ENCODE assay signal across 28 cellular contexts in the genomic region with DNA sequence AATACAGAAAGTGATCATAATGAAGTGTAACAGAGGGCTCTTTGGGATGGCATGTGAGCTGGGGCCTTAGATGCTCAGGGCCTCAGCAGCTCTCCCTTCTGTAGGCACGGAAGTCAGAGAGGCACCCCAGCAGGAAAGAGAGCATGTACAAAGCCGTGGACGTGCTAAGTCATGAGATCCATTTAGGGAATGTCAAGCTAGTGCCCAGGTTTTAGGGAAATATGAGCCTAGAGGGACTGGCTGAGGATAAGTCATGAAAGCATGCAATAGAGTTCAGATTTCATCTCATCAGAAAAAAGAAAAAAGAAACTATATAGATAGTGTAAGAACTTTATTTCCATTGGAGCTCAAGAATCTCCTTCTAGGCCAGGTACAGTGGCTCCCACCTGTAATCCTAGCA.
"Had no signal": no experiment of that assay in that cellular context is flagged by ENCODE, and none has a peak within 500 bp of the region (broad histone marks: within the 10 kb centered on the region; RNA-seq: fewer than 3 reads in every experiment).

No MANE protein-coding gene starts in this region.

- ATAC-seq: activated CD8-positive, alpha-beta memory T cell treated with anti-CD3 and anti-CD28 coated beads, Interleukin-2, amount 10 ng/mL, durations not matched to agents 7 days and 5 days; activated naive CD4-positive, alpha-beta T cell treated with anti-CD3 and anti-CD28 coated beads, Interleukin-2, amount 50 U/mL, for 72 hours; activated naive CD8-positive, alpha-beta T cell treated with anti-CD3 and anti-CD28 coated beads, Interleukin-2, amount 50 U/mL, for 24 hours; K562; Panc1; Right ventricle myocardium inferior had no signal

- H3K27ac ChIP-seq: SJCRH30 had no signal

- H3K36me3 Mint-ChIP-seq: activated CD8-positive, alpha-beta memory T cell treated with anti-CD3 and anti-CD28 coated beads, Interleukin-2, amount 10 ng/mL, durations not matched to agents 7 days and 5 days; activated naive CD4-positive, alpha-beta T cell treated with anti-CD3 and anti-CD28 coated beads, Interleukin-2, amount 50 U/mL, for 72 hours; brain had no signal

- H3K9ac ChIP-seq: SK-N-SH had no signal

- H3K4me3 Mint-ChIP-seq: activated CD4-positive, alpha-beta T cell treated with anti-CD3 and anti-CD28 coated beads, Interleukin-2, amount 10 ng/mL, durations not matched to agents 24 days and 14 days; activated CD8-positive, alpha-beta memory T cell treated with anti-CD3 and anti-CD28 coated beads, Interleukin-2, amount 10 ng/mL, durations not matched to agents 7 days and 5 days; activated naive CD8-positive, alpha-beta T cell treated with anti-CD3 and anti-CD28 coated beads, Interleukin-2, amount 50 U/mL, for 24 hours; activated T-cell treated with anti-CD3 and anti-CD28 coated beads, Interleukin-2, amount 50 U/mL, for 24 hours; activated T-helper 1 cell treated with anti-CD3 and anti-CD28 coated beads, Interleukin-12 subunit alpha, Interleukin-12 subunit beta, Interleukin-2, Interleukin-4 antibody, amounts not matched to agents 30 ng/mL and 10 ng/mL and 1 ng/mL, durations not matched to agents 14 hours and 24 hours and 36 hours; brain; central memory CD8-positive, alpha-beta T cell had no signal

- DNase-seq: activated CD4-positive, alpha-beta T cell treated with anti-CD3 and anti-CD28 coated beads, Interleukin-2, amount 10 ng/mL, durations not matched to agents 24 days and 14 days; activated CD4-positive, alpha-beta T cell treated with anti-CD3 and anti-CD28 coated beads, Interleukin-2, amount 50 U/mL, for 48 hours; activated CD4-positive, CD25-positive, alpha-beta regulatory T cell treated with anti-CD3 and anti-CD28 coated beads, Interleukin-2, amount 50 U/mL, for 72 hours; activated CD8-positive, alpha-beta memory T cell treated with anti-CD3 and anti-CD28 coated beads, Interleukin-2, amount 10 ng/mL, durations not matched to agents 7 days and 5 days; activated effector memory CD4-positive, alpha-beta T cell treated with anti-CD3 and anti-CD28 coated beads, Interleukin-2, amount 50 U/mL, for 16 hours; activated naive CD4-positive, alpha-beta T cell treated with Interleukin-2 at 50 U/mL for 16 hours; activated naive CD8-positive, alpha-beta T cell treated with anti-CD3 and anti-CD28 coated beads, Interleukin-2, amount 50 U/mL, for 24 hours; activated T-cell treated with anti-CD3 and anti-CD28 coated beads, Interleukin-2, amount 50 U/mL, for 24 hours; amygdala; Kasumi-1; NCI-H1105 treated with DMSO at 0.1 percent for 48 hours; NCI-H146; NCI-H187 treated with DMSO at 0.1 percent for 48 hours; NCI-H345; NCI-H510A; NCI-H526 treated with DMSO at 0.1 percent for 48 hours; NK-92 treated with Interleukin-12 subunit alpha and Interleukin-12 subunit beta, amount 100 ng/mL, for 24 hours; OCI-M1; RPMI8226; SJCRH30; SK-N-SH had no signal

- H3K4me1 Mint-ChIP-seq: activated CD4-positive, alpha-beta T cell treated with anti-CD3 and anti-CD28 coated beads, Interleukin-2, amount 10 ng/mL, durations not matched to agents 24 days and 14 days; activated CD8-positive, alpha-beta memory T cell treated with anti-CD3 and anti-CD28 coated beads, Interleukin-2, amount 10 ng/mL, durations not matched to agents 7 days and 5 days; brain; central memory CD8-positive, alpha-beta T cell had no signal

- H3K9me3 ChIP-seq: SJCRH30, SK-N-SH had no signal

- H3K9me2 ChIP-seq: SK-N-SH had no signal

- H3K9me3 Mint-ChIP-seq: activated CD4-positive, alpha-beta T cell treated with anti-CD3 and anti-CD28 coated beads, Interleukin-2, amount 10 ng/mL, durations not matched to agents 24 days and 14 days; activated T-cell treated with anti-CD3 and anti-CD28 coated beads, Interleukin-2, amount 50 U/mL, for 24 hours; activated T-helper 1 cell treated with anti-CD3 and anti-CD28 coated beads, Interleukin-12 subunit alpha, Interleukin-12 subunit beta, Interleukin-2, Interleukin-4 antibody, amounts not matched to agents 30 ng/mL and 10 ng/mL and 1 ng/mL, durations not matched to agents 14 hours and 24 hours and 36 hours had no signal

- H3K4me3 ChIP-seq: K562, SJCRH30 had no signal

- H3K4me2 ChIP-seq: SK-N-SH had no signal

- H3K27ac Mint-ChIP-seq: activated CD4-positive, alpha-beta T cell treated with anti-CD3 and anti-CD28 coated beads, Interleukin-2, amount 10 ng/mL, durations not matched to agents 24 days and 14 days; activated CD8-positive, alpha-beta memory T cell treated with anti-CD3 and anti-CD28 coated beads, Interleukin-2, amount 10 ng/mL, durations not matched to agents 7 days and 5 days; activated naive CD4-positive, alpha-beta T cell treated with anti-CD3 and anti-CD28 coated beads, Interleukin-2, amount 50 U/mL, for 72 hours; activated naive CD8-positive, alpha-beta T cell treated with anti-CD3 and anti-CD28 coated beads, Interleukin-2, amount 50 U/mL, for 24 hours; activated T-cell treated with anti-CD3 and anti-CD28 coated beads, Interleukin-2, amount 50 U/mL, for 24 hours; activated T-helper 1 cell treated with anti-CD3 and anti-CD28 coated beads, Interleukin-12 subunit alpha, Interleukin-12 subunit beta, Interleukin-2, Interleukin-4 antibody, amounts not matched to agents 30 ng/mL and 10 ng/mL and 1 ng/mL, durations not matched to agents 14 hours and 24 hours and 36 hours; brain had no signal

- H3K27me3 Mint-ChIP-seq: activated CD4-positive, alpha-beta T cell treated with anti-CD3 and anti-CD28 coated beads, Interleukin-2, amount 10 ng/mL, durations not matched to agents 24 days and 14 days; activated CD8-positive, alpha-beta memory T cell treated with anti-CD3 and anti-CD28 coated beads, Interleukin-2, amount 10 ng/mL, durations not matched to agents 7 days and 5 days; activated naive CD8-positive, alpha-beta T cell treated with anti-CD3 and anti-CD28 coated beads, Interleukin-2, amount 50 U/mL, for 24 hours; activated T-cell treated with anti-CD3 and anti-CD28 coated beads, Interleukin-2, amount 50 U/mL, for 24 hours; central memory CD8-positive, alpha-beta T cell had no signal

- H3K4me1 ChIP-seq: SJCRH30 had no signal

- H3K36me3 ChIP-seq: SJCRH30 had no signal
